18 cellular contexts compared by ENCODE assay signal in the genomic region with DNA sequence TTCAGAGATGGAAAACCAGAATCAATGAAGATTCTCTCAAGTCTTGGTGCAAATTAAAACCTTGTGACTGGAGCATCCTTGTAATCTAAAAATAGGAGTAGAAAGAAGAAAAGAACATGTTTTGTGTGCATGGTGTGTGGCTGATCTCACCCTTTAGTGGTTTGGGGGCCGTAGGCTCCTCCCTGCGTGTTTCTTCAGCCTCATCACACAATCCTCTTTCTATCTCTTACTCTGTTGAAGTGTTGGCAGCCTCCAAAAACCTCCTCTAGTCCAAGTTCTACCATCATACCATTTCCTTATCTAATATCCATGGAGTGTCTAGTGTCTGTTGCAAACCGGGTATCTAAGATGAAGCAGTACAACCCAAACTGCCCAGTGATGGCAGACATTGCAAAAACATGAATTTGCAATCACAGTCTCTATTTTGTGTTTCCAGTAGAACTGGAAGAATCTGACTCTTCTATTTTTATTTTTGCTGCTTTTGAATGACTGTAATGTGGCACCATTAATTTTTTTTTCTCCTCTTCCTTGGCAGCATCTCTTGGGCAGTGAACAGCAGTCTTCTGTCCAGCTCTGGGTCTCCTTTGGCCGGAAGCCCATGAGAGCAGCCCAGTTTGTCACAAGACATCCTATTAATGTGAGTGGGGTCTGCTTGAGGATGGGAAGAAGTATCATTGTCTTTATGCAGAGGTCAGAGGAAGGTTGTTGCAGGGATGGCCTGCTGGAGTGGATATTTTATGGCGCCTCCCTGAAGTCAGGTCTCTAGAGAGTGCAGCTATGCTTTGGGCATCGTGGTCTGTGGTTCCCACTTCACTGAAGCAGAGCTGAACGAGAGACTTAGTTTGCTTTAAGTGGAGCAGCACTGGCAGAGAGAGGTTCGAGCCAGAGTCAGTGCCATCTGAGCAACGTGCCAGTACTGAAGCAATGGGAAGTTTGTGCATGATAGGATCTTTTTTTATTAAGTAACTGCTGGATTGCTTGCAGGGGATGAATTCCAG.
DNase-seq lines count a peak whose midpoint lies in the region; ATAC-seq and TF ChIP-seq lines count a peak whose summit lies in the region.
"Had no signal": no experiment of that assay in that cellular context is flagged by ENCODE, and none has a peak within 500 bp of the region (broad histone marks: within the 10 kb centered on the region; RNA-seq: fewer than 3 reads in every experiment).

No MANE protein-coding gene starts in this region.

- H3K9me3 Mint-ChIP-seq in activated naive CD4-positive, alpha-beta T cell treated with anti-CD3 and anti-CD28 coated beads, Interleukin-2, amount 10 ng/mL, durations not matched to agents 7 days and 5 days = no peaks in the 10 kb centered on the region
- peaks cover 0 to 4% of the 10 kb centered on the region in 2 donors for H3K9me3 Mint-ChIP-seq in activated naive CD4-positive, alpha-beta T cell treated with anti-CD3 and anti-CD28 coated beads, Interleukin-2, amount 50 U/mL, for 72 hours
- no peaks in the 10 kb centered on the region for H3K9me3 Mint-ChIP-seq in activated CD8-positive, alpha-beta T cell treated with anti-CD3 and anti-CD28 coated beads for 36 hours

- H3K27me3 Mint-ChIP-seq in activated naive CD4-positive, alpha-beta T cell treated with anti-CD3 and anti-CD28 coated beads, Interleukin-2, amount 10 ng/mL, durations not matched to agents 7 days and 5 days = no peaks in the 10 kb centered on the region
- no peaks in the 10 kb centered on the region for H3K27me3 Mint-ChIP-seq in activated CD8-positive, alpha-beta T cell treated with anti-CD3 and anti-CD28 coated beads for 36 hours

- no peak for TF ChIP-seq CTCF in activated CD8-positive, alpha-beta T cell treated with anti-CD3 and anti-CD28 coated beads for 36 hours (IDR thresholded peaks at IDR 0.05)

- H3K27ac ChIP-seq in temporal lobe (ENCODE audit: low read depth, low read length) = peak overlapping the region; percentile 19
- H3K27ac ChIP-seq: HL-60, right atrium auricular region, RWPE1, upper lobe of left lung had no signal

- peaks cover 51% of the 10 kb centered on the region for H3K4me1 Mint-ChIP-seq in activated naive CD4-positive, alpha-beta T cell treated with anti-CD3 and anti-CD28 coated beads, Interleukin-2, amount 10 ng/mL, durations not matched to agents 7 days and 5 days
- peaks cover 76% of the 10 kb centered on the region for H3K4me1 Mint-ChIP-seq in activated CD8-positive, alpha-beta T cell treated with anti-CD3 and anti-CD28 coated beads for 36 hours (ENCODE audit: low read depth)

- CTCF ChIA-PET in activated naive CD4-positive, alpha-beta T cell treated with anti-CD3 and anti-CD28 coated beads, Interleukin-2, amount 10 ng/mL, durations not matched to agents 7 days and 5 days (lab: Charles Lee) = interaction anchor here (0.8 kb wide), 1 partner anchor 20 kb away, joined by 3 read pairs; no protein-coding TSS in a partner anchor
- CTCF ChIA-PET in activated CD8-positive, alpha-beta T cell treated with anti-CD3 and anti-CD28 coated beads for 36 hours (lab: Charles Lee) = interaction anchor here (1.0 to 1.4 kb wide), 2 partner anchors 19 to 21 kb away, joined by 3 read pairs; no protein-coding TSS in a partner anchor

- no peak for DNase-seq in activated naive CD4-positive, alpha-beta T cell treated with anti-CD3 and anti-CD28 coated beads, Interleukin-2, amount 10 ng/mL, durations not matched to agents 7 days and 5 days
- no peak for DNase-seq in activated naive CD4-positive, alpha-beta T cell treated with anti-CD3 and anti-CD28 coated beads, Interleukin-2, amount 50 U/mL, for 72 hours (ENCODE audit: low spot score in 2 of 2)
- DNase-seq in activated CD8-positive, alpha-beta T cell treated with anti-CD3 and anti-CD28 coated beads for 36 hours = no peak
- DNase-seq in islet precursor cell (peak; percentile 25), DMS153 (lab: John Stamatoyannopoulos, UW) (no peak)
- DNase-seq: activated effector memory CD4-positive, alpha-beta T cell treated with Interleukin-2 at 50 U/mL for 16 hours; IMR-90; kidney; NCI-H1048; NCI-H510A; upper lobe of left lung had no signal

- peaks cover 82% of the 10 kb centered on the region for H3K36me3 Mint-ChIP-seq in activated naive CD4-positive, alpha-beta T cell treated with anti-CD3 and anti-CD28 coated beads, Interleukin-2, amount 10 ng/mL, durations not matched to agents 7 days and 5 days
- H3K36me3 Mint-ChIP-seq in activated naive CD4-positive, alpha-beta T cell treated with anti-CD3 and anti-CD28 coated beads, Interleukin-2, amount 50 U/mL, for 72 hours = peaks cover 49 to 72% of the 10 kb centered on the region in 2 donors
- peaks cover 74% of the 10 kb centered on the region for H3K36me3 Mint-ChIP-seq in activated CD8-positive, alpha-beta T cell treated with anti-CD3 and anti-CD28 coated beads for 36 hours (ENCODE audit: low read depth)

- intact Hi-C loops in activated CD8-positive, alpha-beta T cell treated with anti-CD3 and anti-CD28 coated beads for 36 hours (cut with micrococcal nuclease) = no loop called here

- H3K4me3 Mint-ChIP-seq in activated naive CD4-positive, alpha-beta T cell treated with anti-CD3 and anti-CD28 coated beads, Interleukin-2, amount 10 ng/mL, durations not matched to agents 7 days and 5 days = no peak overlapping the region
- H3K4me3 Mint-ChIP-seq in activated CD8-positive, alpha-beta T cell treated with anti-CD3 and anti-CD28 coated beads for 36 hours = no peak overlapping the region
- H3K4me3 Mint-ChIP-seq: stimulated activated memory B cell treated with anti-CD40 and anti-IgM and Interleukin-4, amounts not matched to agents 10 μg/mL and 1 μg/mL and 100 μg/mL, for 72 hours had no signal

- no peak for ATAC-seq in activated naive CD4-positive, alpha-beta T cell treated with anti-CD3 and anti-CD28 coated beads, Interleukin-2, amount 50 U/mL, for 72 hours
- ATAC-seq in activated CD8-positive, alpha-beta T cell treated with anti-CD3 and anti-CD28 coated beads for 36 hours = no peak
- ATAC-seq in HG02763 (IDR thresholded peaks at IDR 0.05; ENCODE audit: unreplicated experiment) (no peak), HG03342 (IDR thresholded peaks at IDR 0.05; ENCODE audit: unreplicated experiment) (no peak)
- ATAC-seq: stimulated activated memory B cell treated with anti-CD40 and anti-IgM and Interleukin-4, amounts not matched to agents 10 μg/mL and 1 μg/mL and 100 μg/mL, for 72 hours had no signal

- POLR2A ChIA-PET in activated CD8-positive, alpha-beta T cell treated with anti-CD3 and anti-CD28 coated beads for 36 hours (lab: Charles Lee) = interaction anchor here (0.9 to 1.8 kb wide), 4 partner anchors 9 to 53 kb away, joined by 3 to 4 read pairs (median 4); no protein-coding TSS in a partner anchor

- peak overlapping the region; percentile 37 for H3K27ac Mint-ChIP-seq in activated naive CD4-positive, alpha-beta T cell treated with anti-CD3 and anti-CD28 coated beads, Interleukin-2, amount 10 ng/mL, durations not matched to agents 7 days and 5 days
- peak overlapping the region in 1 of 2 donors; percentile 4 for H3K27ac Mint-ChIP-seq in activated naive CD4-positive, alpha-beta T cell treated with anti-CD3 and anti-CD28 coated beads, Interleukin-2, amount 50 U/mL, for 72 hours
- peak overlapping the region; percentile 31 for H3K27ac Mint-ChIP-seq in activated CD8-positive, alpha-beta T cell treated with anti-CD3 and anti-CD28 coated beads for 36 hours
- H3K27ac Mint-ChIP-seq: stimulated activated memory B cell treated with anti-CD40 and anti-IgM and Interleukin-4, amounts not matched to agents 10 μg/mL and 1 μg/mL and 100 μg/mL, for 72 hours had no signal
